Comparison of ENCODE assay signal across 17 cellular contexts in genomic region chr4:169770411-169770810, GRCh38.
"Had no signal": no experiment of that assay in that cellular context is flagged by ENCODE, and none has a peak within 500 bp of the region (broad histone marks: within the 10 kb centered on the region; RNA-seq: fewer than 3 reads in every experiment).

No MANE protein-coding gene starts in this region.

- H3K4me3 Mint-ChIP-seq: activated CD4-positive, alpha-beta memory T cell treated with anti-CD3 and anti-CD28 coated beads, Interleukin-2, amount 10 ng/mL, durations not matched to agents 7 days and 5 days; activated T-cell treated with anti-CD3 and anti-CD28 coated beads, Interleukin-2, amount 50 U/mL, for 24 hours; central memory CD8-positive, alpha-beta T cell; stimulated activated memory B cell treated with anti-CD40 and anti-IgM and Interleukin-4, amounts not matched to agents 10 μg/mL and 1 μg/mL and 100 μg/mL, for 72 hours had no signal

- H3K27ac ChIP-seq: adrenal gland, pancreas, transverse colon had no signal

- H3K9me3 Mint-ChIP-seq: activated CD4-positive, alpha-beta memory T cell treated with anti-CD3 and anti-CD28 coated beads, Interleukin-2, amount 10 ng/mL, durations not matched to agents 7 days and 5 days; activated T-cell treated with anti-CD3 and anti-CD28 coated beads, Interleukin-2, amount 50 U/mL, for 24 hours; central memory CD8-positive, alpha-beta T cell; stimulated activated memory B cell treated with anti-CD40 and anti-IgM and Interleukin-4, amounts not matched to agents 10 μg/mL and 1 μg/mL and 100 μg/mL, for 72 hours had no signal

- FAIRE-seq: endothelial cell of umbilical vein, kidney had no signal

- H3K4me1 ChIP-seq: pancreas, transverse colon had no signal

- H3K27ac Mint-ChIP-seq: activated CD4-positive, alpha-beta memory T cell treated with anti-CD3 and anti-CD28 coated beads, Interleukin-2, amount 10 ng/mL, durations not matched to agents 7 days and 5 days; activated T-cell treated with anti-CD3 and anti-CD28 coated beads, Interleukin-2, amount 50 U/mL, for 24 hours; stimulated activated memory B cell treated with anti-CD40 and anti-IgM and Interleukin-4, amounts not matched to agents 10 μg/mL and 1 μg/mL and 100 μg/mL, for 72 hours had no signal

- H3K36me3 ChIP-seq: adrenal gland, pancreas, transverse colon had no signal

- H3K4me3 ChIP-seq: adrenal gland, pancreas, transverse colon had no signal

- H3K27me3 ChIP-seq: pancreas had no signal

- H3K36me3 Mint-ChIP-seq: stimulated activated memory B cell treated with anti-CD40 and anti-IgM and Interleukin-4, amounts not matched to agents 10 μg/mL and 1 μg/mL and 100 μg/mL, for 72 hours had no signal

- ATAC-seq: pancreas; stimulated activated memory B cell treated with anti-CD40 and anti-IgM and Interleukin-4, amounts not matched to agents 10 μg/mL and 1 μg/mL and 100 μg/mL, for 72 hours had no signal

- DNase-seq: activated CD4-positive, alpha-beta memory T cell treated with anti-CD3 and anti-CD28 coated beads, Interleukin-2, amount 10 ng/mL, durations not matched to agents 7 days and 5 days; activated CD4-positive, CD25-positive, alpha-beta regulatory T cell treated with anti-CD3 and anti-CD28 coated beads, Interleukin-2, amount 50 U/mL, for 72 hours; activated effector memory CD4-positive, alpha-beta T cell treated with Interleukin-2 at 50 U/mL for 16 hours; activated naive CD4-positive, alpha-beta T cell treated with anti-CD3 and anti-CD28 coated beads, Interleukin-2, amount 50 U/mL, for 16 hours; activated T-cell treated with anti-CD3 and anti-CD28 coated beads, Interleukin-2, amount 50 U/mL, for 24 hours; adrenal gland; cortex of kidney; effector CD4-positive, alpha-beta T cell; hippocampal formation; kidney; pancreas; stimulated activated CD4-positive, alpha-beta T cell treated with anti-CD3 and anti-CD28 coated beads, Interleukin-2, amount 100 ng/mL, for 48 hours; substantia nigra; transverse colon had no signal

- H3K9me3 ChIP-seq: adrenal gland, pancreas, transverse colon had no signal
